Comparison of ENCODE assay signal across 9 cellular contexts in genomic region chr19:42114412-42114811, GRCh38. TPM values are rescaled to one million over a fixed set of nuclear protein-coding genes. Genes with fewer than 3 reads are reported as not detected.
DNase-seq lines count a peak whose midpoint lies in the region; ATAC-seq, FAIRE-seq and TF ChIP-seq lines count a peak whose summit lies in the region.
"Had no signal": no experiment of that assay in that cellular context is flagged by ENCODE, and none has a peak within 500 bp of the region (broad histone marks: within the 10 kb centered on the region; RNA-seq: fewer than 3 reads in every experiment).

No MANE protein-coding gene starts in this region.

- no peak overlapping the region for H3K4me3 Mint-ChIP-seq in activated naive CD4-positive, alpha-beta T cell treated with anti-CD3 and anti-CD28 coated beads, Interleukin-2, amount 10 ng/mL, durations not matched to agents 7 days and 5 days
- peak overlapping the region in 1 of 10 donors; percentile 37 for H3K4me3 Mint-ChIP-seq in naive thymus-derived CD8-positive, alpha-beta T cell

- H3K36me3 Mint-ChIP-seq in activated naive CD4-positive, alpha-beta T cell treated with anti-CD3 and anti-CD28 coated beads, Interleukin-2, amount 50 U/mL, for 72 hours, result peaks cover 7 to 32% of the 10 kb centered on the region in 2 donors
- peaks cover 25% of the 10 kb centered on the region for H3K36me3 Mint-ChIP-seq in activated naive CD4-positive, alpha-beta T cell treated with anti-CD3 and anti-CD28 coated beads, Interleukin-2, amount 10 ng/mL, durations not matched to agents 7 days and 5 days
- H3K36me3 Mint-ChIP-seq in naive thymus-derived CD8-positive, alpha-beta T cell, result peaks cover 0 to 63% (median 6%) of the 10 kb centered on the region in 3 donors

- H3K27ac ChIP-seq in PC-9, result peak overlapping the region; percentile 72
- H3K27ac ChIP-seq: neutrophil had no signal

- peak overlapping the region; percentile 56 for H3K4me2 ChIP-seq in PC-9

- DNase-seq in activated naive CD4-positive, alpha-beta T cell treated with anti-CD3 and anti-CD28 coated beads, Interleukin-2, amount 50 U/mL, for 72 hours (ENCODE audit: low spot score in 2 of 2), result no peak
- DNase-seq in activated naive CD4-positive, alpha-beta T cell treated with anti-CD3 and anti-CD28 coated beads, Interleukin-2, amount 10 ng/mL, durations not matched to agents 7 days and 5 days, result no peak
- DNase-seq in PC-9 (no peak), urothelium cell line (ENCODE audit: low spot score) (no peak), cardiac septum (ENCODE audit: low spot score) (no peak)
- DNase-seq in naive thymus-derived CD8-positive, alpha-beta T cell, result peak in 1 of 10 donors; percentile 48
- DNase-seq in activated CD4-positive, alpha-beta T cell treated with anti-CD3 and anti-CD28 coated beads for 4 hours, result no peak

- ATAC-seq in activated naive CD4-positive, alpha-beta T cell treated with anti-CD3 and anti-CD28 coated beads, Interleukin-2, amount 50 U/mL, for 72 hours, result no peak
- ATAC-seq in HG03175 (IDR thresholded peaks at IDR 0.05; ENCODE audit: unreplicated experiment), result peak; percentile 74
- ATAC-seq in naive thymus-derived CD8-positive, alpha-beta T cell, result no peak

- H3K4me1 ChIP-seq in PC-9 (replicated peaks; ENCODE audit: insufficient read depth), result peaks cover 27% of the 10 kb centered on the region

- peaks cover 28% of the 10 kb centered on the region for H3K4me1 Mint-ChIP-seq in activated naive CD4-positive, alpha-beta T cell treated with anti-CD3 and anti-CD28 coated beads, Interleukin-2, amount 10 ng/mL, durations not matched to agents 7 days and 5 days
- peaks cover 6 to 61% (median 14%) of the 10 kb centered on the region in 4 donors for H3K4me1 Mint-ChIP-seq in naive thymus-derived CD8-positive, alpha-beta T cell

- intact Hi-C loops in PC-9 (cut with micrococcal nuclease; ENCODE audit: unreplicated experiment), result loop anchor here (5.0 kb wide), 1 partner anchor 128 kb away; the partner anchor contains the start of gene GSK3A
- intact Hi-C loops in cardiac septum (cut with DNase I), result no loop called here

- H3K9me3 ChIP-seq in PC-9 (ENCODE audit: insufficient read depth, low read depth), result no peaks in the 10 kb centered on the region
- H3K9me3 ChIP-seq: neutrophil had no signal

- no peaks in the 10 kb centered on the region for H3K79me2 ChIP-seq in PC-9 (ENCODE audit: low read depth)

- H3K27me3 ChIP-seq in PC-9 (ENCODE audit: insufficient read depth, low read depth), result no peaks in the 10 kb centered on the region
- H3K27me3 ChIP-seq: neutrophil had no signal

- no TSS peak for BruUV-seq in PC-9 (replicated peaks; lab: Mats Ljungman, UMichigan)

- no peak for FAIRE-seq in urothelium cell line (lab: Jason Lieb, UNC)

- no peaks in the 10 kb centered on the region for H4K20me1 ChIP-seq in PC-9 (ENCODE audit: insufficient read depth)

- POLR2A ChIA-PET in PC-9 (lab: Charles Lee; ENCODE audit: unreplicated experiment), result no interaction called here
- POLR2A ChIA-PET in naive thymus-derived CD8-positive, alpha-beta T cell (lab: Charles Lee), result interaction anchor here (0.5 to 1.4 kb wide), 4 partner anchors 11 to 62 kb away, joined by 3 to 7 read pairs (median 4); partner anchors contain the start of gene POU2F2

- H2AFZ ChIP-seq in PC-9, result no peak overlapping the region

- no peak for TF ChIP-seq CTCF in PC-9 (conservative IDR thresholded peaks at IDR 0.05)

- no peaks in the 10 kb centered on the region for H3K27me3 Mint-ChIP-seq in activated naive CD4-positive, alpha-beta T cell treated with anti-CD3 and anti-CD28 coated beads, Interleukin-2, amount 10 ng/mL, durations not matched to agents 7 days and 5 days
- no peaks in the 10 kb centered on the region for H3K27me3 Mint-ChIP-seq in naive thymus-derived CD8-positive, alpha-beta T cell

- peak overlapping the region; percentile 71 to 83 for H3K27ac Mint-ChIP-seq in activated naive CD4-positive, alpha-beta T cell treated with anti-CD3 and anti-CD28 coated beads, Interleukin-2, amount 50 U/mL, for 72 hours
- H3K27ac Mint-ChIP-seq in activated naive CD4-positive, alpha-beta T cell treated with anti-CD3 and anti-CD28 coated beads, Interleukin-2, amount 10 ng/mL, durations not matched to agents 7 days and 5 days, result no peak overlapping the region
- peak overlapping the region in 6 of 10 donors; percentile 47 to 83 (median 75) for H3K27ac Mint-ChIP-seq in naive thymus-derived CD8-positive, alpha-beta T cell

- no peaks in the 10 kb centered on the region for H3K9me3 Mint-ChIP-seq in activated naive CD4-positive, alpha-beta T cell treated with anti-CD3 and anti-CD28 coated beads, Interleukin-2, amount 50 U/mL, for 72 hours
- H3K9me3 Mint-ChIP-seq in activated naive CD4-positive, alpha-beta T cell treated with anti-CD3 and anti-CD28 coated beads, Interleukin-2, amount 10 ng/mL, durations not matched to agents 7 days and 5 days, result no peaks in the 10 kb centered on the region
- H3K9me3 Mint-ChIP-seq in naive thymus-derived CD8-positive, alpha-beta T cell, result no peaks in the 10 kb centered on the region

- no peaks in the 10 kb centered on the region for H3K36me3 ChIP-seq in PC-9 (ENCODE audit: low read depth)
- H3K36me3 ChIP-seq: neutrophil had no signal

- CTCF ChIA-PET in activated naive CD4-positive, alpha-beta T cell treated with anti-CD3 and anti-CD28 coated beads, Interleukin-2, amount 10 ng/mL, durations not matched to agents 7 days and 5 days (lab: Charles Lee), result interaction anchor here (1.3 to 2.5 kb wide), 2 partner anchors 9 to 324 kb away, joined by 3 to 6 read pairs; no protein-coding TSS in a partner anchor
- CTCF ChIA-PET in PC-9 (lab: Charles Lee), result interaction anchor here (0.6 to 1.0 kb wide), 2 partner anchors 166 to 336 kb away, joined by 3 to 4 read pairs; no protein-coding TSS in a partner anchor

- peaks cover 26% of the 10 kb centered on the region for H3F3A ChIP-seq in PC-9 (ENCODE audit: insufficient read depth, low read depth)

- no peak overlapping the region for H3K4me3 ChIP-seq in PC-9

- no peaks in the 10 kb centered on the region for H3K9me2 ChIP-seq in PC-9 (ENCODE audit: insufficient read depth)

RNA-seq across cellular contexts. Expression of gene POU2F2, which starts 17.8 kb away (rescaled TPM):
- 10 to 100 TPM; 34.2 to 39.6 TPM for total RNA-seq in activated naive CD4-positive, alpha-beta T cell treated with anti-CD3 and anti-CD28 coated beads, Interleukin-2, amount 50 U/mL, for 72 hours
- 2.9 and 3.5 TPM in 2 replicates for total RNA-seq in PC-9 (2021)
- 10 to 100 TPM; 85.0 to 88.5 TPM for total RNA-seq in naive thymus-derived CD8-positive, alpha-beta T cell
- polyA plus RNA-seq in naive thymus-derived CD8-positive, alpha-beta T cell, result 1 to 10 TPM; 2.4 to 6.6 (median 4.7) TPM
- 0.51 TPM for total RNA-seq in cardiac septum

RNA-seq across cellular contexts. Expression of gene ZNF574, which starts 38.4 kb away (rescaled TPM):
- 10 to 100 TPM; 12.5 to 13.9 TPM for total RNA-seq in activated naive CD4-positive, alpha-beta T cell treated with anti-CD3 and anti-CD28 coated beads, Interleukin-2, amount 50 U/mL, for 72 hours
- total RNA-seq in PC-9 (2021), result 19.4 and 21.6 TPM in 2 replicates
- 10 to 100 TPM; 18.3 to 20.8 TPM for total RNA-seq in naive thymus-derived CD8-positive, alpha-beta T cell
- polyA plus RNA-seq in naive thymus-derived CD8-positive, alpha-beta T cell, result 10 to 100 TPM in 1 of 3 donors, 1 to 10 TPM in 2; 7.8 to 21.5 (median 8.0) TPM
- 8.3 TPM for total RNA-seq in cardiac septum

RNA-seq across cellular contexts. Expression of gene GRIK5, which starts 44.4 kb away (rescaled TPM):
- 1 to 10 TPM; 3.5 to 4.0 TPM for total RNA-seq in activated naive CD4-positive, alpha-beta T cell treated with anti-CD3 and anti-CD28 coated beads, Interleukin-2, amount 50 U/mL, for 72 hours
- total RNA-seq in PC-9 (2021) (0.96 and 1.1 TPM in 2 replicates), cardiac septum (4.6 TPM)
- total RNA-seq in naive thymus-derived CD8-positive, alpha-beta T cell, result under 1 TPM; 0.25 to 0.34 TPM
- not detected for polyA plus RNA-seq in naive thymus-derived CD8-positive, alpha-beta T cell
